8 cellular contexts compared by ENCODE assay signal in the genomic region with DNA sequence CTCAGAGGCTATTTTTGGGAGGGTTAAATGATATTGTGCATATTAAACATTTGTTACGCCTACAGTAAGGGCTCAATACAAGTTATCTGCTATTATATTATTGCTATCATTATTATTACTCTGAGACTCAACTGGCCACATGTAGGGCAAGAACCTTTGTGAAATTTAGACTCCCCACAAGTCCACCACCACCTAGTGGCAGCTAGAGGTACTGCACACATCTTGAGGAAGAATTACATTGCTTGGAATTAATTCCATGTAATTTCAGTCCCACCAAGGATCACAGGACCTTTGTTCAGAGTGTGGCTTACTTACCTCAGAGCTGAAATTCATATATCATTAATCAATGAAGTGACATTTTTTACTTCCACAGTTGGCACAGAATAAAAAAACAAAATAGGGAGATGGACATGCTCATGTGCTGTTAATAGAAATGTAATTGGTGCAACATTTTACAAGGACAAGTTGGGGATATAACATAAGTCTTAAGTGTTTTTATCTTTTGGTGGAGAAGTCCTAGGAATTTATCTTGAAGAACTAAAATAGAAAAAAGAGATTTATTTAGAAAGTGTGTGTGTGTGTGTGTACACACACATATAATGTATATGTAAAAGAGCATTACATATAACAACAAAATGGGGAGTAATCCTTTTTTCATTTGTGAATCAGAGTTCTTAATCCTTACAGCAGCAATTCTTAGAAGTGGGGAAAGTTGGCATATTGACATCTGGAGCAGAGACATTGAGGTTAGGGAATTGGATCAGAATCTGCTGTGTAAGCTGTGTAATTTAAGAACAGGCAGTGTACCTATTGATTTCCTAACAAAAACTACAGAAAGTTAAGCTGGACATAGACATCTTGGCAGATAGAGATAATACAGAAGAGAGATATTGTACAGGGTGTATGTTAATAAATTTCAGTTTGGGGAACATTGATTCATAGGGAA. TPM values are rescaled to one million over a fixed set of nuclear protein-coding genes. Genes with fewer than 3 reads are reported as not detected.
DNase-seq lines count a peak whose midpoint lies in the region; ATAC-seq, FAIRE-seq and TF ChIP-seq lines count a peak whose summit lies in the region.

No MANE protein-coding gene starts in this region.

- ATAC-seq in GM21786 (IDR thresholded peaks at IDR 0.05; ENCODE audit: unreplicated experiment) (peak; percentile 77), T-helper 17 cell (peak; percentile 81), HG02840 (IDR thresholded peaks at IDR 0.05; ENCODE audit: low FRiP score, unreplicated experiment) (no peak)

- H3K27me3 ChIP-seq in astrocyte (ENCODE audit: insufficient read depth, low read length), result no peaks in the 10 kb centered on the region
- no peaks in the 10 kb centered on the region for H3K27me3 ChIP-seq in smooth muscle cell (ENCODE audit: low read depth)

- H3K4me2 ChIP-seq in astrocyte (ENCODE audit: low read length) (no peak overlapping the region), smooth muscle cell (no peak overlapping the region)

- 44% methylated on average over 1 of the region's 1 CpG for WGBS in smooth muscle cell (ENCODE audit: low lambda C conversion rate)

- H3K9ac ChIP-seq in astrocyte (ENCODE audit: low read length) (no peak overlapping the region), smooth muscle cell (ENCODE audit: low read depth) (no peak overlapping the region)

- no peak overlapping the region for H3K4me3 ChIP-seq in astrocyte (ENCODE audit: insufficient read depth, low read depth, low read length)
- no peak overlapping the region for H3K4me3 ChIP-seq in smooth muscle cell

- DNase-seq in DMS 273 treated with DMSO at 0.1 percent for 48 hours (lab: John Stamatoyannopoulos, UW) (peak; percentile 39), NCI-H1092 treated with DMSO at 0.1 percent for 48 hours (lab: John Stamatoyannopoulos, UW) (peak; percentile 47), T-helper 17 cell (peak; percentile 30 to 56 (median 32)), astrocyte (ENCODE audit: low read depth) (peak; percentile 51), hypothalamus (lab: John Stamatoyannopoulos, UW) (peak in 33 of 51 donors; percentile 2 to 70 (median 30)), smooth muscle cell (lab: John Stamatoyannopoulos, UW; ENCODE audit: unreplicated experiment) (peak; percentile 20)

- H3K4me1 Mint-ChIP-seq in T-helper 17 cell, result peaks cover 14% of the 10 kb centered on the region
- peaks cover 8% of the 10 kb centered on the region for H3K4me1 Mint-ChIP-seq in astrocyte (ENCODE audit: low read depth, unreplicated experiment)

- H3K4me3 Mint-ChIP-seq in T-helper 17 cell (peak overlapping the region; percentile 21), astrocyte (ENCODE audit: unreplicated experiment) (no peak overlapping the region)

- no peaks in the 10 kb centered on the region for H3K9me3 Mint-ChIP-seq in astrocyte (ENCODE audit: unreplicated experiment)

- H3K27ac ChIP-seq in astrocyte (ENCODE audit: low read depth, low read length) (no peak overlapping the region), smooth muscle cell (ENCODE audit: low read depth) (no peak overlapping the region)

- no peak overlapping the region for H2AFZ ChIP-seq in astrocyte (ENCODE audit: low read depth, low read length)
- no peak overlapping the region for H2AFZ ChIP-seq in smooth muscle cell (ENCODE audit: low read depth)

- peaks cover 99% of the 10 kb centered on the region for H3K79me2 ChIP-seq in astrocyte (ENCODE audit: insufficient read depth, low read length)
- peaks cover 90% of the 10 kb centered on the region for H3K79me2 ChIP-seq in smooth muscle cell (ENCODE audit: low read depth)

- H3K36me3 ChIP-seq in astrocyte (ENCODE audit: insufficient read depth, low read length) (peaks cover 10% of the 10 kb centered on the region), smooth muscle cell (ENCODE audit: low read depth) (no peaks in the 10 kb centered on the region)

- peaks cover 2% of the 10 kb centered on the region for H3K36me3 Mint-ChIP-seq in T-helper 17 cell (ENCODE audit: low read depth)
- no peaks in the 10 kb centered on the region for H3K36me3 Mint-ChIP-seq in astrocyte (ENCODE audit: low read depth, unreplicated experiment)

- H3K4me1 ChIP-seq in astrocyte (ENCODE audit: insufficient read depth, low read length) (no peaks in the 10 kb centered on the region), smooth muscle cell (ENCODE audit: low read depth) (no peaks in the 10 kb centered on the region)

- peak overlapping the region; percentile 53 for H3K27ac Mint-ChIP-seq in T-helper 17 cell
- H3K27ac Mint-ChIP-seq in astrocyte (ENCODE audit: unreplicated experiment), result peak overlapping the region; percentile 66

- peaks cover 91% of the 10 kb centered on the region for H4K20me1 ChIP-seq in astrocyte (ENCODE audit: insufficient read depth, low read length)
- peaks cover 100% of the 10 kb centered on the region for H4K20me1 ChIP-seq in smooth muscle cell (ENCODE audit: low read depth)

- H3F3A ChIP-seq in smooth muscle cell (ENCODE audit: low read depth), result peaks cover 6% of the 10 kb centered on the region

- no peaks in the 10 kb centered on the region for H3K27me3 Mint-ChIP-seq in T-helper 17 cell
- no peaks in the 10 kb centered on the region for H3K27me3 Mint-ChIP-seq in astrocyte (ENCODE audit: low read depth, unreplicated experiment)

- peak; percentile 99 for TF ChIP-seq CTCF in astrocyte (IDR thresholded peaks at IDR 0.05; ENCODE audit: insufficient read depth, low read depth, low read length)
- TF ChIP-seq CTCF in smooth muscle cell (IDR thresholded peaks at IDR 0.05; ENCODE audit: borderline replicate concordance, insufficient read depth, poor library complexity, severe bottlenecking), result peak; percentile 94

- H3K9me3 ChIP-seq in T-helper 17 cell (ENCODE audit: control insufficient read depth, low read length, poor library complexity, severe bottlenecking) (no peaks in the 10 kb centered on the region), astrocyte (ENCODE audit: insufficient read depth, low read depth, low read length) (no peaks in the 10 kb centered on the region), smooth muscle cell (replicated peaks; ENCODE audit: low read depth) (no peaks in the 10 kb centered on the region)

- no peak for FAIRE-seq in astrocyte (lab: Jason Lieb, UNC)

RNA-seq across cellular contexts. Expression of a gene that starts 11.2 kb away (rescaled TPM):
- total RNA-seq in T-helper 17 cell (10 to 100 TPM in 1 of 2 donors, 1 to 10 TPM in 1; 9.2 to 19.6 TPM), astrocyte (64.1 and 76.0 TPM in 2 replicates), smooth muscle cell (48.0 and 49.1 TPM in 2 replicates)
- polyA plus RNA-seq in smooth muscle cell, result 40.4 and 52.9 TPM in 2 replicates

RNA-seq across cellular contexts. Expression of a gene that starts 34.8 kb away (rescaled TPM):
- not detected for total RNA-seq in T-helper 17 cell
- total RNA-seq in astrocyte, result 10.3 and 14.8 TPM in 2 replicates
- total RNA-seq in smooth muscle cell, result 1.7 TPM in 1 of 2 replicates, not detected in the other
- 1.8 and 2.1 TPM in 2 replicates for polyA plus RNA-seq in smooth muscle cell
